Comparison of ENCODE assay signal across 20 cellular contexts in the genomic region with DNA sequence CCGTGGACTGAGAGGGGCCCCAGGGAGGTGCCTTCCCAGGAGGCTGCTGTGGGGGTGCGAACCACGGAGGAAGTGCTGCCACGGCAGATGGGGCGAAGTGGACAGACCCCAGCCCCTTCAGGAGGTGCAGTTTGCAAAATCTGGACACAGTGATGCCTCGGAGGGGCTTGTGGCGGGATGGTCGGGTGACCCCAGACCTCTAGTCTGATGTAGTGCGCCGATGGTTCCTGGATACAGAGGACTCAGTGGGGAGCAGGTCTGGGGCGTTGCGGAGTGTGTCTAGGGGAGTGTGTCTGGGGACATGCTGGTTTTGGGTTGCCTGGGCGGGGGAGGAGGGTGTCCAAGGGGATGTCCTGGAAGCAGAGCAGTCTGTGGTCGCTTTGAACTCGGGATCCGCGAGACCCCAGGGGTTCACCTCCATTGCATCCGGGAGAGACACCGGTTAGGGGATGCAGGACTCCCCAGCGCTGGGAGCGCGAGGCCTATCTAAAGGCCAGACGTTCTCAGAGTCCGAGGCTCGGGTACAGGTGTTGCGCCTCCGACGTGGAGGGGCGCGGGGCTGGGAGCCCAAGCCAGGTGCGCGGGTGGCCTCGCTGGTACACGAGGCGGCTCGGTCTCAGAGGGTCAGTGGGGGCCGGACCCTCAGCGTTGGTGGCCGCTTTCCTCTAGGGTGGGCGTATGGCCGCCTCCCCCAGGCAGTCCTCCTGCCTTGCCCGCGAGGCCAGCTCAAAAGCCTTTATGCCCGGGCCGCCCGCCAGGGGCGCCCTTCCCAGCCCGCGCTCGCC.
DNase-seq lines count a peak whose midpoint lies in the region; ATAC-seq and TF ChIP-seq lines count a peak whose summit lies in the region.
"Had no signal": no experiment of that assay in that cellular context is flagged by ENCODE, and none has a peak within 500 bp of the region (broad histone marks: within the 10 kb centered on the region; RNA-seq: fewer than 3 reads in every experiment).

No MANE protein-coding gene starts in this region.

- H3K27ac ChIP-seq in right cardiac atrium (ENCODE audit: low read length) (no peak overlapping the region), upper lobe of right lung (no peak overlapping the region)
- H3K27ac ChIP-seq: RWPE1 had no signal

- WGBS in right cardiac atrium = 84% methylated on average over 50 of the region's 50 CpGs

- no peaks in the 10 kb centered on the region for H3K36me3 ChIP-seq in upper lobe of right lung

- intact Hi-C loops in right cardiac atrium (cut with DNase I) (loop anchor here in 1 of 4 donors (5.0 kb wide), 1 partner anchor 1252 kb away; no protein-coding TSS in a partner anchor), left cardiac atrium (cut with DNase I) (no loop called here), upper lobe of right lung (cut with DNase I) (no loop called here)

- H3K4me1 ChIP-seq in right cardiac atrium (ENCODE audit: control insufficient read depth, insufficient read depth, low read length) = no peaks in the 10 kb centered on the region
- no peaks in the 10 kb centered on the region for H3K4me1 ChIP-seq in upper lobe of right lung

- H3K27me3 ChIP-seq in right cardiac atrium (ENCODE audit: control insufficient read depth, insufficient read depth) (no peaks in the 10 kb centered on the region), upper lobe of right lung (peaks cover 14% of the 10 kb centered on the region)

- ATAC-seq in right cardiac atrium = peak; percentile 14 to 24
- no peak for ATAC-seq in left cardiac atrium
- no peak for ATAC-seq in left lobe of liver
- peak; percentile 35 for ATAC-seq in upper lobe of right lung
- ATAC-seq: Panc1 had no signal

- DNase-seq in right cardiac atrium (peak in 1 of 3 donors; percentile 46), left cardiac atrium (no peak), left lobe of liver (ENCODE audit: low spot score) (peak; percentile 31), upper lobe of right lung (no peak), NOMO-1 treated with DMSO at 0.1 percent for 48 hours (lab: John Stamatoyannopoulos, UW; ENCODE audit: unreplicated experiment) (no peak), iPS-NIHi7 (ENCODE audit: extremely low spot score) (no peak)
- no peak for DNase-seq in activated CD4-positive, alpha-beta T cell treated with anti-CD3 and anti-CD28 coated beads for 48 hours
- DNase-seq: COR-L47, DMS53, KBM-7, NCI-H1048, NCI-H1417, NCI-H1694, NCI-H2029 treated with DMSO at 0.1 percent for 48 hours, NCI-H2227 treated with DMSO at 0.1 percent for 48 hours, NCI-H526 treated with DMSO at 0.1 percent for 48 hours, SHP77 treated with DMSO at 0.1 percent for 48 hours had no signal

- H3K4me3 ChIP-seq in right cardiac atrium (ENCODE audit: low read length) = no peak overlapping the region
- H3K4me3 ChIP-seq in upper lobe of right lung = no peak overlapping the region

- H3K9me3 ChIP-seq in right cardiac atrium (ENCODE audit: control insufficient read depth, low read length) (no peaks in the 10 kb centered on the region), upper lobe of right lung (no peaks in the 10 kb centered on the region)

- 0 out of 2 replicates have a peak, but pooled peaks have one; percentile 14 for TF ChIP-seq CTCF in LNCAP (IDR thresholded peaks at IDR 0.05)
- no peak for TF ChIP-seq CTCF in upper lobe of right lung (IDR thresholded peaks at IDR 0.05)

Comparison
In these comparisons a context has a peak if more than half of its experiments do, and no peak if none do; other contexts are left out.
1. ATAC-seq: peak in right cardiac atrium (2 of 2) and upper lobe of right lung (single experiment); none in left cardiac atrium (0 of 2) and left lobe of liver (single experiment).